8 cellular contexts compared by ENCODE assay signal in genomic region chr12:68331869-68332725, GRCh38. TPM values are rescaled to one million over a fixed set of nuclear protein-coding genes. Genes with fewer than 3 reads are reported as not detected.
DNase-seq lines count a peak whose midpoint lies in the region; ATAC-seq and TF ChIP-seq lines count a peak whose summit lies in the region.

MDM1 (minus strand) TSS chr12:68332362; CDS start chr12:68332245, 117 bp downstream.

- TF ChIP-seq CTCF in WTC11 (IDR thresholded peaks at IDR 0.05) (no peak), spleen (IDR thresholded peaks at IDR 0.05 in 8 of 11, conservative IDR thresholded peaks at IDR 0.05 in 3 of 11) (peak in 3 of 11 experiments; percentile 5 to 35 (median 21))

- H3K36me3 ChIP-seq in spleen, result peaks cover 0 to 26% (median 3%) of the 10 kb centered on the region in 6 donors

- CTCF ChIA-PET in WTC11 (lab: Charles Lee), result interaction anchor here (0.7 to 1.9 kb wide), 5 partner anchors 15 to 292 kb away, joined by 3 to 7 read pairs (median 4); no protein-coding TSS in a partner anchor

- no peaks in the 10 kb centered on the region for H3K36me3 Mint-ChIP-seq in WTC11

- 0 to 1% (median 0%) methylated on average over 36 to 59 of the region's 59 CpGs for WGBS in spleen, 5 donors

- no peaks in the 10 kb centered on the region for H3K9me3 ChIP-seq in spleen

- peak within 1 kb of the TSS; percentile 42 for H3K27ac ChIP-seq in caudate nucleus (ENCODE audit: low read depth, low read length)
- peak within 1 kb of the TSS; percentile 51 to 90 (median 83) for H3K27ac ChIP-seq in spleen

- peak within 1 kb of the TSS; percentile 86 for H3K4me3 Mint-ChIP-seq in WTC11

- H3K27me3 ChIP-seq in spleen (replicated peaks in 1 of 7), result no peaks in the 10 kb centered on the region

- POLR2A ChIA-PET in WTC11 (lab: Charles Lee), result interaction anchor here (0.6 to 0.8 kb wide), 3 partner anchors 17 to 186 kb away, joined by 3 to 4 read pairs (median 3); no protein-coding TSS in a partner anchor

- peaks cover 10 to 66% (median 26%) of the 10 kb centered on the region in 6 donors for H3K4me1 ChIP-seq in spleen

- peak; percentile 99 for ATAC-seq in GM18909 (IDR thresholded peaks at IDR 0.05; ENCODE audit: poor library complexity, unreplicated experiment)
- peak; percentile 99 for ATAC-seq in HG03175 (IDR thresholded peaks at IDR 0.05; ENCODE audit: unreplicated experiment)
- ATAC-seq in WTC11, result peak; percentile 98

- peaks cover 28% of the 10 kb centered on the region for H3K4me1 Mint-ChIP-seq in WTC11

- H3K27ac Mint-ChIP-seq in WTC11, result peak within 1 kb of the TSS; percentile 75; the same call in 1 of the 2 replicates

- DNase-seq in ACHN (peak; percentile 100), NCI-H226 (peak; percentile 100), WTC11 (ENCODE audit: low spot score) (peak; percentile 98), caudate nucleus (lab: John Stamatoyannopoulos, UW) (peak; percentile 82 to 99 (median 97)), inferior parietal cortex (ENCODE audit: extremely low spot score) (peak; percentile 100), spleen (peak; percentile 99)

- TF ChIP-seq POLR2A in spleen (IDR thresholded peaks at IDR 0.05), result peak in 1 of 3 donors; percentile 53

- H3K9me3 Mint-ChIP-seq in WTC11, result no peaks in the 10 kb centered on the region

- H3K4me3 ChIP-seq in spleen, result peak within 1 kb of the TSS; percentile 82 to 97 (median 90)

- in situ Hi-C loops in ACHN (cut with HindIII; ENCODE audit: low pct_ligation_motif_present, low pct_unique_long_range_greater_than_20kb, low sequenced_read_pairs), result no loop called here

- intact Hi-C loops in spleen (cut with DNase I; ENCODE audit: low total_unique reads), result no loop called here

- peaks cover 4% of the 10 kb centered on the region; the same call in 1 of the 2 replicates for H3K27me3 Mint-ChIP-seq in WTC11 (ENCODE audit: low read depth)

TF ChIP-seq in WTC11, 78 proteins besides CTCF, POLR2A, EP300 and RAD21 (continues in another document):
- TF ChIP-seq CREM (CRISPR knock-in tag; IDR thresholded peaks at IDR 0.05), result 0 out of 2 replicates have a peak, but pooled peaks have one; percentile 22
- TF ChIP-seq SP1 (CRISPR knock-in tag; conservative IDR thresholded peaks at IDR 0.05), result peak; percentile 60; the same call in 1 of the 2 replicates
- no peak for TF ChIP-seq HMGA2 (CRISPR knock-in tag; IDR thresholded peaks at IDR 0.05)
- no peak for TF ChIP-seq KAT7 (CRISPR knock-in tag; IDR thresholded peaks at IDR 0.05; ENCODE audit: borderline replicate concordance)
- no peak for TF ChIP-seq CBFB (CRISPR knock-in tag; IDR thresholded peaks at IDR 0.05; ENCODE audit: low read depth)
- no peak for TF ChIP-seq ZBTB21 (CRISPR knock-in tag; IDR thresholded peaks at IDR 0.05; ENCODE audit: borderline replicate concordance)
- no peak for TF ChIP-seq PRRX2 (CRISPR knock-in tag; IDR thresholded peaks at IDR 0.05)
- no peak for TF ChIP-seq NFATC4 (CRISPR knock-in tag; IDR thresholded peaks at IDR 0.05)
- TF ChIP-seq, protein P1, sequence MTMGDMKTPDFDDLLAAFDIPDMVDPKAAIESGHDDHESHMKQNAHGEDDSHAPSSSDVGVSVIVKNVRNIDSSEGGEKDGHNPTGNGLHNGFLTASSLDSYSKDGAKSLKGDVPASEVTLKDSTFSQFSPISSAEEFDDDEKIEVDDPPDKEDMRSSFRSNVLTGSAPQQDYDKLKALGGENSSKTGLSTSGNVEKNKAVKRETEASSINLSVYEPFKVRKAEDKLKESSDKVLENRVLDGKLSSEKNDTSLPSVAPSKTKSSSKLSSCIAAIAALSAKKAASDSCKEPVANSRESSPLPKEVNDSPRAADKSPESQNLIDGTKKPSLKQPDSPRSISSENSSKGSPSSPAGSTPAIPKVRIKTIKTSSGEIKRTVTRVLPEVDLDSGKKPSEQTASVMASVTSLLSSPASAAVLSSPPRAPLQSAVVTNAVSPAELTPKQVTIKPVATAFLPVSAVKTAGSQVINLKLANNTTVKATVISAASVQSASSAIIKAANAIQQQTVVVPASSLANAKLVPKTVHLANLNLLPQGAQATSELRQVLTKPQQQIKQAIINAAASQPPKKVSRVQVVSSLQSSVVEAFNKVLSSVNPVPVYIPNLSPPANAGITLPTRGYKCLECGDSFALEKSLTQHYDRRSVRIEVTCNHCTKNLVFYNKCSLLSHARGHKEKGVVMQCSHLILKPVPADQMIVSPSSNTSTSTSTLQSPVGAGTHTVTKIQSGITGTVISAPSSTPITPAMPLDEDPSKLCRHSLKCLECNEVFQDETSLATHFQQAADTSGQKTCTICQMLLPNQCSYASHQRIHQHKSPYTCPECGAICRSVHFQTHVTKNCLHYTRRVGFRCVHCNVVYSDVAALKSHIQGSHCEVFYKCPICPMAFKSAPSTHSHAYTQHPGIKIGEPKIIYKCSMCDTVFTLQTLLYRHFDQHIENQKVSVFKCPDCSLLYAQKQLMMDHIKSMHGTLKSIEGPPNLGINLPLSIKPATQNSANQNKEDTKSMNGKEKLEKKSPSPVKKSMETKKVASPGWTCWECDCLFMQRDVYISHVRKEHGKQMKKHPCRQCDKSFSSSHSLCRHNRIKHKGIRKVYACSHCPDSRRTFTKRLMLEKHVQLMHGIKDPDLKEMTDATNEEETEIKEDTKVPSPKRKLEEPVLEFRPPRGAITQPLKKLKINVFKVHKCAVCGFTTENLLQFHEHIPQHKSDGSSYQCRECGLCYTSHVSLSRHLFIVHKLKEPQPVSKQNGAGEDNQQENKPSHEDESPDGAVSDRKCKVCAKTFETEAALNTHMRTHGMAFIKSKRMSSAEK (CRISPR knock-in tag; IDR thresholded peaks at IDR 0.05; ENCODE audit: borderline replicate concordance), result no peak
- TF ChIP-seq NR2C2 (CRISPR knock-in tag; IDR thresholded peaks at IDR 0.05), result no peak
- TF ChIP-seq ZNF317 (CRISPR knock-in tag; IDR thresholded peaks at IDR 0.05; ENCODE audit: borderline replicate concordance, low read depth), result no peak
- TF ChIP-seq PREB (CRISPR knock-in tag; IDR thresholded peaks at IDR 0.05; ENCODE audit: borderline replicate concordance), result no peak
- peak; percentile 77 for TF ChIP-seq NFYB (CRISPR knock-in tag; conservative IDR thresholded peaks at IDR 0.05; ENCODE audit: low read depth)
- no peak for TF ChIP-seq IRF1 (CRISPR knock-in tag; IDR thresholded peaks at IDR 0.05)
- TF ChIP-seq, protein P2, sequence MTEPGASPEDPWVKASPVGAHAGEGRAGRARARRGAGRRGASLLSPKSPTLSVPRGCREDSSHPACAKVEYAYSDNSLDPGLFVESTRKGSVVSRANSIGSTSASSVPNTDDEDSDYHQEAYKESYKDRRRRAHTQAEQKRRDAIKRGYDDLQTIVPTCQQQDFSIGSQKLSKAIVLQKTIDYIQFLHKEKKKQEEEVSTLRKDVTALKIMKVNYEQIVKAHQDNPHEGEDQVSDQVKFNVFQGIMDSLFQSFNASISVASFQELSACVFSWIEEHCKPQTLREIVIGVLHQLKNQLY (CRISPR knock-in tag; IDR thresholded peaks at IDR 0.05), result no peak
- no peak for TF ChIP-seq SMAD4 (CRISPR knock-in tag; IDR thresholded peaks at IDR 0.05)
- TF ChIP-seq, protein P3, sequence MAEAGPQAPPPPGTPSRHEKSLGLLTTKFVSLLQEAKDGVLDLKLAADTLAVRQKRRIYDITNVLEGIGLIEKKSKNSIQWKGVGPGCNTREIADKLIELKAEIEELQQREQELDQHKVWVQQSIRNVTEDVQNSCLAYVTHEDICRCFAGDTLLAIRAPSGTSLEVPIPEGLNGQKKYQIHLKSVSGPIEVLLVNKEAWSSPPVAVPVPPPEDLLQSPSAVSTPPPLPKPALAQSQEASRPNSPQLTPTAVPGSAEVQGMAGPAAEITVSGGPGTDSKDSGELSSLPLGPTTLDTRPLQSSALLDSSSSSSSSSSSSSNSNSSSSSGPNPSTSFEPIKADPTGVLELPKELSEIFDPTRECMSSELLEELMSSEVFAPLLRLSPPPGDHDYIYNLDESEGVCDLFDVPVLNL (CRISPR knock-in tag; IDR thresholded peaks at IDR 0.05; ENCODE audit: borderline replicate concordance, low read depth), result no peak
- no peak for TF ChIP-seq FOXK1 (CRISPR knock-in tag; IDR thresholded peaks at IDR 0.05)
- TF ChIP-seq SOX15 (CRISPR knock-in tag; IDR thresholded peaks at IDR 0.05), result no peak
- TF ChIP-seq FOXJ3 (CRISPR knock-in tag; IDR thresholded peaks at IDR 0.05; ENCODE audit: borderline replicate concordance), result no peak
- no peak for TF ChIP-seq ZNF232 (CRISPR knock-in tag; IDR thresholded peaks at IDR 0.05)
- TF ChIP-seq GTF2I (CRISPR knock-in tag; conservative IDR thresholded peaks at IDR 0.05), result no peak
- no peak for TF ChIP-seq OVOL2 (CRISPR knock-in tag; IDR thresholded peaks at IDR 0.05; ENCODE audit: borderline replicate concordance)
- no peak for TF ChIP-seq ZNF138 (CRISPR knock-in tag; conservative IDR thresholded peaks at IDR 0.05)

RNA-seq across cellular contexts. Expression of gene MDM1, which starts in this region (rescaled TPM):
- total RNA-seq in WTC11 (2021) (9.1 to 12.5 TPM (median 11.0 TPM) in 3 replicates), spleen (10 to 100 TPM; 17.6 to 38.9 (median 24.2) TPM)
- 10 to 100 TPM; 13.5 to 22.5 (median 13.9) TPM for polyA plus RNA-seq in spleen

Comparison
In these comparisons a context has a peak if more than half of its experiments do, and no peak if none do; other contexts are left out.
1. Peak in every context shown above with its lines: DNase-seq, ATAC-seq, H3K4me3 ChIP-seq and H3K27ac ChIP-seq.